In the genomic region with DNA sequence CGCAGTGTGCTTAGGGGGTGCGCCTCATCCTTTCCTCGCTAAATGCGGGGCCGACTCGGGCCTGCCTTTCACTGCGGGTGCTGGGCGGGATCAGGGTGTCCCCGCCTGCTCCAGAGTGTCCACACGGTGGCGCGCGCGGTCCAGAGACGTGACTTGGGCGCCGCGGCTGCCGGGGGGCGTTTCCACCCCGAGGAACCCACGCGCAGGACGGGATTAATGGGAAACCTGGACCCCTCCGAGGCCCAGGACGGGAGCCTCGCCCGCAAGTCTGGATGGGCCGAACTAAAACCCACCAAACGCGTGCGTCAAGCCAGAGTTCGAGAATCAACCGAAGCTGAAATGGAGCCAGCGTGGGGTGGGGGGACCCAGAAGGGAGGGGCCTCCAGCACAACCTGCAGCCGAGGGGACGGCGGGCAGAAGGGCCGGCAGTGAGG, we compare ENCODE assay signal across 8 cellular contexts.
DNase-seq lines count a peak whose midpoint lies in the region; ATAC-seq lines count a peak whose summit lies in the region.

No MANE protein-coding gene starts in this region.

- no peaks in the 10 kb centered on the region for H3K36me3 Mint-ChIP-seq in memory B cell

- ATAC-seq in HG03103 (IDR thresholded peaks at IDR 0.05; ENCODE audit: low read depth, unreplicated experiment) = peak; percentile 65
- ATAC-seq in memory B cell (ENCODE audit: low read depth) = peak; percentile 96
- ATAC-seq in GM21529 (IDR thresholded peaks at IDR 0.05; ENCODE audit: unreplicated experiment) = no peak

- peak overlapping the region; percentile 24 for H3K27ac ChIP-seq in effector memory CD4-positive, alpha-beta T cell (ENCODE audit: insufficient read depth, low read length, poor library complexity, severe bottlenecking)

- no peaks in the 10 kb centered on the region for H3K36me3 ChIP-seq in effector memory CD4-positive, alpha-beta T cell (ENCODE audit: control insufficient read depth, insufficient read depth, low read length)

- H3K9me3 ChIP-seq in effector memory CD4-positive, alpha-beta T cell (ENCODE audit: control insufficient read depth, low read length) = no peaks in the 10 kb centered on the region

- no peaks in the 10 kb centered on the region for H3K27me3 ChIP-seq in effector memory CD4-positive, alpha-beta T cell (replicated peaks; ENCODE audit: control insufficient read depth, insufficient read depth, low read length, poor library complexity, severe bottlenecking)

- in situ Hi-C loops in G401 (cut with HindIII; ENCODE audit: low sequenced_read_pairs) = no loop called here

- H3K9me3 Mint-ChIP-seq in memory B cell = no peaks in the 10 kb centered on the region

- peaks cover 3% of the 10 kb centered on the region for H3K4me1 Mint-ChIP-seq in memory B cell

- H3K4me3 Mint-ChIP-seq in memory B cell = peak overlapping the region; percentile 78

- no peak overlapping the region for H3K27ac Mint-ChIP-seq in memory B cell

- peaks cover 24% of the 10 kb centered on the region for H3K4me1 ChIP-seq in effector memory CD4-positive, alpha-beta T cell (ENCODE audit: control insufficient read depth, insufficient read depth, low read length, poor library complexity, severe bottlenecking)

- H3K27me3 Mint-ChIP-seq in memory B cell = no peaks in the 10 kb centered on the region

- DNase-seq in G401 (ENCODE audit: low spot score) (peak; percentile 74), NCI-H82 (lab: John Stamatoyannopoulos, UW) (peak; percentile 88), memory B cell (ENCODE audit: low spot score in 2 of 2) (peak; percentile 86 to 89)
- DNase-seq in activated CD8-positive, alpha-beta memory T cell treated with anti-CD3 and anti-CD28 coated beads for 4 hours (ENCODE audit: low read depth in 2 of 2) = peak; percentile 69 to 73
- peak; percentile 67 to 76 (median 68) for DNase-seq in effector memory CD4-positive, alpha-beta T cell
- DNase-seq in stimulated activated CD4-positive, alpha-beta T cell treated with anti-CD3 and anti-CD28 coated beads, TNF-alpha, amount 100 ng/mL, for 48 hours (ENCODE audit: low read depth in 3 of 3) = peak; percentile 72 to 87 (median 81)

- H3K4me3 ChIP-seq in effector memory CD4-positive, alpha-beta T cell (ENCODE audit: insufficient read depth, low read depth, low read length, poor library complexity, severe bottlenecking) = peak overlapping the region; percentile 58
